8 cellular contexts compared by ENCODE assay signal in genomic region chr4:82360298-82361177, GRCh38. TPM values are rescaled to one million over a fixed set of nuclear protein-coding genes. Genes with fewer than 3 reads are reported as not detected.
A peak's percentile ranks its signal among the peaks of the same experiment; 100 is the strongest.
DNase-seq lines count a peak whose midpoint lies in the region; ATAC-seq, FAIRE-seq and TF ChIP-seq lines count a peak whose summit lies in the region.

No MANE protein-coding gene starts in this region.

- no peak overlapping the region for H3K18ac ChIP-seq in H9 (ENCODE audit: insufficient read length, low read depth, low read length)

- no peak overlapping the region for H3T11ph ChIP-seq in H9 (ENCODE audit: low read length)

- H3K56ac ChIP-seq in H9 (ENCODE audit: insufficient read length, low read depth, low read length): no peak overlapping the region

- H3K79me2 ChIP-seq in H9 (ENCODE audit: insufficient read depth, low read length) (peaks cover 35% of the 10 kb centered on the region), osteoblast (ENCODE audit: insufficient read depth, low read length) (peaks cover 98% of the 10 kb centered on the region)

- no peak overlapping the region for H2BK5ac ChIP-seq in H9 (ENCODE audit: insufficient read length, low read length)

- no peak overlapping the region for H4K8ac ChIP-seq in H9 (replicated peaks; ENCODE audit: insufficient read length, low read depth, low read length)

- WGBS in H9 (ENCODE audit: extremely low coverage, insufficient read length, low lambda C conversion rate): no CpG with 5 or more reads among the region's 4 CpGs

- H3K27me3 Mint-ChIP-seq in CD8-positive, alpha-beta memory T cell: peaks cover 0 to 1% of the 10 kb centered on the region in 2 donors
- H3K27me3 Mint-ChIP-seq in H9 (ENCODE audit: low read depth): no peaks in the 10 kb centered on the region

- no peak overlapping the region for H3K9ac ChIP-seq in H9 (ENCODE audit: extremely low read depth, insufficient read length, low read length)

- H3K36me3 ChIP-seq in CD8-positive, alpha-beta memory T cell (ENCODE audit: insufficient read depth, low read length): peaks cover 28% of the 10 kb centered on the region
- H3K36me3 ChIP-seq in osteoblast (ENCODE audit: insufficient read depth, low read length): peaks cover 31% of the 10 kb centered on the region

- H3K23me2 ChIP-seq in H9 (ENCODE audit: insufficient read length, low read depth, low read length, poor library complexity, severe bottlenecking): peaks cover 3% of the 10 kb centered on the region

- H4K20me1 ChIP-seq in H9 (ENCODE audit: control insufficient read depth, insufficient read depth, insufficient read length) (no peaks in the 10 kb centered on the region), osteoblast (ENCODE audit: insufficient read depth, low read length) (peaks cover 63% of the 10 kb centered on the region)

- no peaks in the 10 kb centered on the region for H3K9me3 ChIP-seq in CD8-positive, alpha-beta memory T cell (ENCODE audit: low read length)
- H3K9me3 ChIP-seq in H9 (ENCODE audit: control insufficient read depth, low read depth, low read length) (no peaks in the 10 kb centered on the region), osteoblast (ENCODE audit: low read depth, low read length) (no peaks in the 10 kb centered on the region)

- no peak overlapping the region for H3K27ac ChIP-seq in CD8-positive, alpha-beta memory T cell (ENCODE audit: low read depth, low read length)
- H3K27ac ChIP-seq in H9 (ENCODE audit: insufficient read length, low read depth, low read length) (no peak overlapping the region), osteoblast (ENCODE audit: low read depth, low read length) (no peak overlapping the region)

- no peak overlapping the region for H3K23ac ChIP-seq in H9 (ENCODE audit: insufficient read length, low read depth, low read length)

- no peak overlapping the region for H3K4me3 ChIP-seq in CD8-positive, alpha-beta memory T cell (ENCODE audit: low read length)
- no peak overlapping the region for H3K4me3 ChIP-seq in fibroblast of mammary gland (ENCODE audit: control insufficient read depth, low read depth, low read length)
- H3K4me3 ChIP-seq in osteoblast (ENCODE audit: insufficient read depth, low read length): no peak overlapping the region

- H3K4me1 Mint-ChIP-seq in CD8-positive, alpha-beta memory T cell: peaks cover 85 to 98% (median 97%) of the 10 kb centered on the region in 3 donors
- peaks cover 25 to 29% of the 10 kb centered on the region in 2 experiments for H3K4me1 Mint-ChIP-seq in H9

- no peak overlapping the region for H4K5ac ChIP-seq in H9 (ENCODE audit: insufficient read length, low read depth, low read length)

- H4K91ac ChIP-seq in H9 (ENCODE audit: insufficient read length, low read depth, low read length): no peak overlapping the region

- H3K9me3 Mint-ChIP-seq in CD8-positive, alpha-beta memory T cell: no peaks in the 10 kb centered on the region
- no peaks in the 10 kb centered on the region for H3K9me3 Mint-ChIP-seq in H9

- no peak overlapping the region for H2AFZ ChIP-seq in H9 (ENCODE audit: low read length)
- H2AFZ ChIP-seq in osteoblast (ENCODE audit: low read length): no peak overlapping the region

- peak; percentile 68 for TF ChIP-seq CTCF in H9 (conservative IDR thresholded peaks at IDR 0.05)
- TF ChIP-seq CTCF in fibroblast of mammary gland (conservative IDR thresholded peaks at IDR 0.05; ENCODE audit: control insufficient read depth, insufficient read depth, low read depth, low read length): peak; percentile 68
- TF ChIP-seq CTCF in osteoblast (IDR thresholded peaks at IDR 0.05; ENCODE audit: extremely low read depth, low read depth, low read length): peak; percentile 66

- no peak overlapping the region for H3K4ac ChIP-seq in H9 (ENCODE audit: low read depth, low read length)

- H2AK5ac ChIP-seq in H9 (ENCODE audit: insufficient read length, low read length): no peak overlapping the region

- H3K27ac Mint-ChIP-seq in CD8-positive, alpha-beta memory T cell: peak overlapping the region; percentile 28 to 91 (median 50)
- H3K27ac Mint-ChIP-seq in H9: no peak overlapping the region; a peak in 1 of 7 replicates

- H3K4me2 ChIP-seq in H9 (ENCODE audit: insufficient read depth, insufficient read length, low read length) (no peak overlapping the region), osteoblast (ENCODE audit: insufficient read depth, low read length) (no peak overlapping the region)

- ATAC-seq in GM19395 (IDR thresholded peaks at IDR 0.05; ENCODE audit: unreplicated experiment) (no peak), GM18517 (IDR thresholded peaks at IDR 0.05; ENCODE audit: unreplicated experiment) (no peak)

- peak overlapping the region in 2 of 7 donors; percentile 24 to 28 for H3K4me3 Mint-ChIP-seq in CD8-positive, alpha-beta memory T cell
- no peak overlapping the region for H3K4me3 Mint-ChIP-seq in H9

- FAIRE-seq in TTC549 (lab: Jason Lieb, UNC): peak; percentile 46

- peak in 2 of 5 donors; percentile 26 to 27 for DNase-seq in CD8-positive, alpha-beta memory T cell
- DNase-seq in H9 (no peak), fibroblast of mammary gland (ENCODE audit: low read depth) (peak; percentile 39), osteoblast (ENCODE audit: insufficient read length, low spot score, missing footprints) (peak; percentile 71), NCI-H345 treated with DMSO at 0.1 percent for 48 hours (lab: John Stamatoyannopoulos, UW; ENCODE audit: unreplicated experiment) (no peak)

- H3K79me1 ChIP-seq in H9 (ENCODE audit: insufficient read depth, low read depth, low read length, poor library complexity, severe bottlenecking): peaks cover 9% of the 10 kb centered on the region

- CTCF ChIA-PET in CD8-positive, alpha-beta memory T cell (lab: Charles Lee): interaction anchor here (0.6 to 3.3 kb wide), 19 partner anchors 9 to 893 kb away, joined by 3 to 17 read pairs (median 3); partner anchors contain the start of gene HNRNPDL

- peaks cover 95% of the 10 kb centered on the region for H3K4me1 ChIP-seq in CD8-positive, alpha-beta memory T cell (ENCODE audit: insufficient read depth, low read length)
- H3K4me1 ChIP-seq in H9 (ENCODE audit: insufficient read depth, low read length) (no peaks in the 10 kb centered on the region), osteoblast (ENCODE audit: insufficient read depth, low read length) (no peaks in the 10 kb centered on the region)

- H3K36me3 Mint-ChIP-seq in CD8-positive, alpha-beta memory T cell: peaks cover 3 to 68% (median 13%) of the 10 kb centered on the region in 3 donors
- peaks cover 37 to 68% (median 49%) of the 10 kb centered on the region in 3 experiments; a peak in 6 of 7 replicates for H3K36me3 Mint-ChIP-seq in H9 (ENCODE audit: insufficient read depth in 1 of 3, low read depth in 3 of 3)

- H3K27me3 ChIP-seq in CD8-positive, alpha-beta memory T cell (ENCODE audit: insufficient read depth, low read length, poor library complexity, severe bottlenecking): no peaks in the 10 kb centered on the region
- no peaks in the 10 kb centered on the region for H3K27me3 ChIP-seq in H9 (ENCODE audit: insufficient read depth, low read length)
- H3K27me3 ChIP-seq in osteoblast (ENCODE audit: insufficient read depth, low read length): no peaks in the 10 kb centered on the region

- H2BK15ac ChIP-seq in H9 (ENCODE audit: low read depth, low read length): no peak overlapping the region

- no peak overlapping the region for H2BK12ac ChIP-seq in H9 (ENCODE audit: insufficient read length, low read depth, low read length)

- no peak overlapping the region for H2BK20ac ChIP-seq in H9 (ENCODE audit: low read depth, low read length, poor library complexity, severe bottlenecking)

- H3K14ac ChIP-seq in H9 (ENCODE audit: insufficient read depth, low read length): no peak overlapping the region

- H2BK120ac ChIP-seq in H9 (ENCODE audit: low read depth, low read length, poor library complexity, severe bottlenecking): no peak overlapping the region

- POLR2A ChIA-PET in CD8-positive, alpha-beta memory T cell (lab: Charles Lee): interaction anchor here (0.6 to 1.6 kb wide), 4 partner anchors 13 to 95 kb away, joined by 3 to 11 read pairs (median 4); partner anchors contain the start of genes HNRNPD and HNRNPDL

RNA-seq across cellular contexts. Expression of gene HNRNPD, which starts 13.3 kb away (rescaled TPM):
- 100 to 1,000 TPM; 452 to 475 TPM for total RNA-seq in CD8-positive, alpha-beta memory T cell
- 271 TPM for polyA plus RNA-seq in CD8-positive, alpha-beta memory T cell
- total RNA-seq in H9 (2021) (610 and 611 TPM in 2 replicates), osteoblast (19.2 and 19.4 TPM in 2 replicates)

Comparison
In these comparisons a context has a peak if more than half of its experiments do, and no peak if none do; other contexts are left out.
1. DNase-seq: peak in fibroblast of mammary gland (single experiment) and osteoblast (single experiment); none in H9 (single experiment) and NCI-H345 treated with DMSO at 0.1 percent for 48 hours (single experiment).
2. H3K27ac Mint-ChIP-seq: peak in CD8-positive, alpha-beta memory T cell (8 of 8); none in H9 (0 of 3).
3. RNA of gene HNRNPD, which starts 13.3 kb away (total RNA-seq): 610 to 611 TPM in H9 and 452 to 475 TPM in CD8-positive, alpha-beta memory T cell; 19.2 to 19.4 TPM in osteoblast; every median in the first group is over 10 times any median in the second.
4. Peak in every context shown above with its lines, with median percentiles within 50 percentile points of each other: CTCF ChIP-seq.